In the genomic region with DNA sequence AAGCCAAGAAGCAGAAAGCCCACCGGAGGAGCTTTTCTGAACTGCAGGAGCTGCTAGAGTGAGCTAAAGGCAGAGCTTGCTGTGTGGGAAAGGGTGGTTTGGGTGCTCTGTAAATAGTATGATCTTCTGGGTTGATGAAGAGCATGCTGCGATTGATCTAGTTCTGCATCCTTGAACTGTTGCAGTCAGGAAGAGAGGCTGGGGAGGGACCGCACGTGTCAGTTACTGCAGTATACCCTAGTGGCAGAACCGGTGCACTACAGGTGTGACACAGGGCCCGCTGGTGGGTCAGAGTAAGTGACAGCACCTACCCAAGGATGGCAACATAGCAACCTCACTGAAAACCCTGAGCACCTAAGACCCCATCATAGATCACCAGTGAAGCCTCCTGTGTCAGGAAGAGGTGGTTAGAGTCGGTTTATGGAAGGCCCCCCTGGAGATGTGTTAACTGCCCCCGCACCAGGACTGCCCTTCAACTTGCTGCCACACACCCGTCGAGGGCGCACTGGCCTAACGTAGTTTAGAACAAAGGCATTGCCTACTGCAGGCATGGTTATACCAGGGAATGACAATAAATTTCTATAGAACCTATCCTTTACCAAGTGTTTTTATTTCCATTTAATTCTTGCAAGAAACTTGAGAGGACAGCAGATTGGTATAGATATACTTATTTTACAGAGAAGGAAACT, we compare ENCODE assay signal across 8 cellular contexts.
DNase-seq lines count a peak whose midpoint lies in the region; ATAC-seq and TF ChIP-seq lines count a peak whose summit lies in the region.

No MANE protein-coding gene starts in this region.

- intact Hi-C loops in natural killer cell (cut with micrococcal nuclease): no loop called here

- H3K9me3 ChIP-seq in SU-DHL-6 (ENCODE audit: insufficient read depth, low read length): no peaks in the 10 kb centered on the region

- no peaks in the 10 kb centered on the region for H3F3A ChIP-seq in SU-DHL-6 (ENCODE audit: insufficient read depth)

- no peaks in the 10 kb centered on the region for H3K9me2 ChIP-seq in SU-DHL-6 (replicated peaks; ENCODE audit: insufficient read depth, low read length)

- no peaks in the 10 kb centered on the region for H3K79me2 ChIP-seq in SU-DHL-6 (ENCODE audit: insufficient read depth, low read length)

- no peak overlapping the region for H3K4me3 ChIP-seq in SU-DHL-6 (ENCODE audit: insufficient read depth, low read length, poor library complexity, severe bottlenecking)

- ATAC-seq in GM18511 (IDR thresholded peaks at IDR 0.05; ENCODE audit: unreplicated experiment) (peak; percentile 83), HG03045 (IDR thresholded peaks at IDR 0.05; ENCODE audit: unreplicated experiment) (peak; percentile 77), natural killer cell (peak; percentile 73 to 88 (median 74)), HG03457 (IDR thresholded peaks at IDR 0.05; ENCODE audit: unreplicated experiment) (no peak)

- no peaks in the 10 kb centered on the region for H3K27me3 ChIP-seq in SU-DHL-6 (ENCODE audit: low read length)

- H3K4me2 ChIP-seq in SU-DHL-6 (ENCODE audit: low read depth, low read length, poor library complexity, severe bottlenecking): no peak overlapping the region

- TF ChIP-seq CTCF in SU-DHL-6 (IDR thresholded peaks at IDR 0.05; ENCODE audit: insufficient read depth, low read length, poor library complexity, severe bottlenecking) (peak; percentile 60), natural killer cell (IDR thresholded peaks at IDR 0.05) (peak; percentile 33)

- H3K4me1 Mint-ChIP-seq in natural killer cell: no peaks in the 10 kb centered on the region

- peaks cover 10 to 18% of the 10 kb centered on the region in 2 donors for H3K27me3 Mint-ChIP-seq in natural killer cell (ENCODE audit: low read depth in 2 of 2)

- H3K9me3 Mint-ChIP-seq in natural killer cell: no peaks in the 10 kb centered on the region

- peak overlapping the region; percentile 20 for H2AFZ ChIP-seq in SU-DHL-6 (ENCODE audit: low read depth, low read length, severe bottlenecking)

- no peaks in the 10 kb centered on the region for H4K20me1 ChIP-seq in SU-DHL-6 (ENCODE audit: low read depth, low read length)

- H3K36me3 ChIP-seq in SU-DHL-6 (ENCODE audit: low read length): no peaks in the 10 kb centered on the region

- DNase-seq in activated naive CD8-positive, alpha-beta T cell treated with anti-CD3 and anti-CD28 coated beads, Interleukin-2, amount 50 U/mL, for 16 hours (ENCODE audit: low read depth, low spot score): peak; percentile 22
- peak; percentile 25 for DNase-seq in natural killer cell
- no peak for DNase-seq in NCI-H774 (lab: John Stamatoyannopoulos, UW)
- no peak for DNase-seq in NCI-H1417 treated with DMSO at 0.1 percent for 48 hours (lab: John Stamatoyannopoulos, UW)

- H3K9ac ChIP-seq in SU-DHL-6 (ENCODE audit: low read length): no peak overlapping the region

- no peak overlapping the region for H3K4me3 Mint-ChIP-seq in natural killer cell

- H3K27ac ChIP-seq in SU-DHL-6 (ENCODE audit: low read depth, low read length): no peak overlapping the region

- no peaks in the 10 kb centered on the region for H3K36me3 Mint-ChIP-seq in natural killer cell

- H3K27ac Mint-ChIP-seq in natural killer cell: no peak overlapping the region

Comparison
In these comparisons a context has a peak if more than half of its experiments do, and no peak if none do; other contexts are left out.
1. DNase-seq: peak in activated naive CD8-positive, alpha-beta T cell treated with anti-CD3 and anti-CD28 coated beads, Interleukin-2, amount 50 U/mL, for 16 hours (single experiment) and natural killer cell (single experiment); none in NCI-H774 (single experiment) and NCI-H1417 treated with DMSO at 0.1 percent for 48 hours (single experiment).